ENCODE assay signal across 22 cellular contexts in genomic region chr6:118788702-118789101, GRCh38.
DNase-seq lines count a peak whose midpoint lies in the region; ATAC-seq and TF ChIP-seq lines count a peak whose summit lies in the region.
"Had no signal": no experiment of that assay in that cellular context is flagged by ENCODE, and none has a peak within 500 bp of the region (broad histone marks: within the 10 kb centered on the region; RNA-seq: fewer than 3 reads in every experiment).

No MANE protein-coding gene starts in this region.

- H3K4me1 Mint-ChIP-seq in CD8-positive, alpha-beta memory T cell = peaks cover 27 to 44% (median 36%) of the 10 kb centered on the region in 3 donors

- no peak for DNase-seq in CD8-positive, alpha-beta memory T cell
- DNase-seq in NCI-H2171 (lab: John Stamatoyannopoulos, UW) (peak; percentile 91), lower lobe of right lung (no peak), EL (no peak), body of pancreas (no peak)
- DNase-seq: activated gamma-delta T cell treated with Interleukin-2 at 50 U/mL for 16 hours; activated T-cell treated with anti-CD3 and anti-CD28 coated beads, Interleukin-2, amount 50 U/mL, for 24 hours; amniotic stem cell; C1 segment of cervical spinal cord; mesendoderm; NCI-H1694 treated with DMSO at 0.1 percent for 48 hours; NCI-H2227 treated with DMSO at 0.1 percent for 48 hours; nucleus accumbens; SK-N-SH; stimulated activated naive CD8-positive, alpha-beta T cell treated with anti-CD3 and anti-CD28 coated beads, Interleukin-15, amount 100 ng/mL, for 72 hours had no signal

- no peaks in the 10 kb centered on the region for H3K36me3 ChIP-seq in CD8-positive, alpha-beta memory T cell (ENCODE audit: insufficient read depth, low read length)
- H3K36me3 ChIP-seq in lower lobe of right lung (no peaks in the 10 kb centered on the region), body of pancreas (replicated peaks in 1 of 2; ENCODE audit: insufficient read depth in 1 of 2, low read depth in 2 of 2) (no peaks in the 10 kb centered on the region)

- H3K4me1 ChIP-seq in CD8-positive, alpha-beta memory T cell (ENCODE audit: insufficient read depth, low read length) = peaks cover 15% of the 10 kb centered on the region
- peaks cover 19% of the 10 kb centered on the region for H3K4me1 ChIP-seq in lower lobe of right lung
- H3K4me1 ChIP-seq in body of pancreas = peaks cover 6% of the 10 kb centered on the region

- H3K27ac ChIP-seq in CD8-positive, alpha-beta memory T cell (ENCODE audit: low read depth, low read length) = no peak overlapping the region
- H3K27ac ChIP-seq in lower lobe of right lung (peak overlapping the region; percentile 9), body of pancreas (no peak overlapping the region)
- H3K27ac ChIP-seq: epithelial cell of prostate, HL-60, RWPE1 had no signal

- H3K4me3 Mint-ChIP-seq in CD8-positive, alpha-beta memory T cell = peak overlapping the region in 2 of 7 donors; percentile 10 to 70
- H3K4me3 Mint-ChIP-seq: activated T-cell treated with anti-CD3 and anti-CD28 coated beads, Interleukin-2, amount 50 U/mL, for 24 hours; stimulated activated naive CD8-positive, alpha-beta T cell treated with anti-CD3 and anti-CD28 coated beads, Interleukin-15, amount 100 ng/mL, for 72 hours had no signal

- no peaks in the 10 kb centered on the region for H3K27me3 ChIP-seq in CD8-positive, alpha-beta memory T cell (ENCODE audit: insufficient read depth, low read length, poor library complexity, severe bottlenecking)
- H3K27me3 ChIP-seq in lower lobe of right lung (ENCODE audit: low read depth) (no peaks in the 10 kb centered on the region), body of pancreas (no peaks in the 10 kb centered on the region)

- peak overlapping the region in 7 of 8 donors; percentile 72 to 98 (median 92) for H3K27ac Mint-ChIP-seq in CD8-positive, alpha-beta memory T cell

- intact Hi-C loops in lower lobe of right lung (cut with DNase I) = no loop called here
- intact Hi-C loops in body of pancreas (cut with DNase I) = no loop called here

- no peak for TF ChIP-seq CTCF in lower lobe of right lung (IDR thresholded peaks at IDR 0.05)
- TF ChIP-seq CTCF in body of pancreas (IDR thresholded peaks at IDR 0.05) = no peak

- WGBS in body of pancreas, 2 donors = 87 to 90% methylated on average over 4 of the region's 4 CpGs

- no peak overlapping the region for H3K4me3 ChIP-seq in CD8-positive, alpha-beta memory T cell (ENCODE audit: low read length)
- H3K4me3 ChIP-seq in lower lobe of right lung = no peak overlapping the region
- no peak overlapping the region for H3K4me3 ChIP-seq in body of pancreas

- TF ChIP-seq POLR2A in body of pancreas (IDR thresholded peaks at IDR 0.05) = no peak

- peaks cover 0 to 15% (median 6%) of the 10 kb centered on the region in 3 donors for H3K36me3 Mint-ChIP-seq in CD8-positive, alpha-beta memory T cell

- H3K9me3 ChIP-seq in CD8-positive, alpha-beta memory T cell (ENCODE audit: low read length) = no peaks in the 10 kb centered on the region
- H3K9me3 ChIP-seq in lower lobe of right lung = no peaks in the 10 kb centered on the region
- no peaks in the 10 kb centered on the region for H3K9me3 ChIP-seq in body of pancreas
- H3K9me3 ChIP-seq: SK-N-SH had no signal

- H3K9me3 Mint-ChIP-seq in CD8-positive, alpha-beta memory T cell = peaks cover 0 to 4% (median 0%) of the 10 kb centered on the region in 5 donors

- POLR2A ChIA-PET in CD8-positive, alpha-beta memory T cell (lab: Charles Lee) = interaction anchor here (0.6 to 0.7 kb wide), 2 partner anchors 19 to 180 kb away, joined by 4 to 10 read pairs; no protein-coding TSS in a partner anchor

- CTCF ChIA-PET in CD8-positive, alpha-beta memory T cell (lab: Charles Lee) = interaction anchor here (0.7 to 3.3 kb wide), 4 partner anchors 12 to 133 kb away, joined by 3 to 14 read pairs (median 4); no protein-coding TSS in a partner anchor

- ATAC-seq in GM21423 (IDR thresholded peaks at IDR 0.05; ENCODE audit: unreplicated experiment) (peak; percentile 55), lower lobe of right lung (no peak), body of pancreas (no peak), GM18511 (IDR thresholded peaks at IDR 0.05; ENCODE audit: unreplicated experiment) (no peak), GM19023 (IDR thresholded peaks at IDR 0.05; ENCODE audit: unreplicated experiment) (no peak)
- ATAC-seq: left lobe of liver; stimulated activated naive CD8-positive, alpha-beta T cell treated with anti-CD3 and anti-CD28 coated beads, Interleukin-15, amount 100 ng/mL, for 72 hours had no signal

- H3K27me3 Mint-ChIP-seq in CD8-positive, alpha-beta memory T cell = no peaks in the 10 kb centered on the region
- H3K27me3 Mint-ChIP-seq: activated T-cell treated with anti-CD3 and anti-CD28 coated beads, Interleukin-2, amount 50 U/mL, for 24 hours; stimulated activated naive CD8-positive, alpha-beta T cell treated with anti-CD3 and anti-CD28 coated beads, Interleukin-15, amount 100 ng/mL, for 72 hours had no signal
